20 cellular contexts compared by ENCODE assay signal in genomic region chrX:137896123-137896522, GRCh38.
"Had no signal": no experiment of that assay in that cellular context is flagged by ENCODE, and none has a peak within 500 bp of the region (broad histone marks: within the 10 kb centered on the region; RNA-seq: fewer than 3 reads in every experiment).

No MANE protein-coding gene starts in this region.

- H3K9ac ChIP-seq: parathyroid adenoma had no signal

- H3K4me3 ChIP-seq: adrenal gland, suprapubic skin, tibial nerve had no signal

- H3K9me3 ChIP-seq: adrenal gland, suprapubic skin, tibial nerve had no signal

- H3K79me2 ChIP-seq: parathyroid adenoma had no signal

- H3K4me1 ChIP-seq: adrenal gland, parathyroid adenoma, suprapubic skin, tibial nerve had no signal

- H3K9me3 Mint-ChIP-seq: activated T-cell treated with anti-CD3 and anti-CD28 coated beads, Interleukin-2, amount 50 U/mL, for 24 hours; activated T-helper 17 cell treated with anti-CD3 and anti-CD28 coated beads, Interleukin-2, amount 50 U/mL, for 72 hours; nephron; stimulated activated naive CD8-positive, alpha-beta T cell treated with anti-CD3 and anti-CD28 coated beads, Interleukin-15, amount 100 ng/mL, for 72 hours had no signal

- H3K27me3 Mint-ChIP-seq: activated naive CD8-positive, alpha-beta T cell; activated T-helper 17 cell treated with anti-CD3 and anti-CD28 coated beads, Interleukin-2, amount 50 U/mL, for 72 hours; stimulated activated naive CD8-positive, alpha-beta T cell treated with anti-CD3 and anti-CD28 coated beads, Interleukin-15, amount 100 ng/mL, for 72 hours had no signal

- H3K27me3 ChIP-seq: adrenal gland, suprapubic skin, tibial nerve had no signal

- H3K4me1 Mint-ChIP-seq: activated T-helper 17 cell treated with anti-CD3 and anti-CD28 coated beads, Interleukin-2, amount 50 U/mL, for 72 hours; nephron; stimulated activated effector memory CD8-positive, alpha-beta T cell treated with anti-CD3 and anti-CD28 coated beads, Interleukin-12 subunit alpha, Interleukin-12 subunit beta, amount 100 ng/mL, for 72 hours; stimulated activated naive CD8-positive, alpha-beta T cell treated with anti-CD3 and anti-CD28 coated beads, Interleukin-15, amount 100 ng/mL, for 72 hours had no signal

- H3K36me3 ChIP-seq: adrenal gland, suprapubic skin, tibial nerve had no signal

- H3K27ac Mint-ChIP-seq: activated naive CD8-positive, alpha-beta T cell; activated T-cell treated with anti-CD3 and anti-CD28 coated beads, Interleukin-2, amount 50 U/mL, for 24 hours; activated T-helper 17 cell treated with anti-CD3 and anti-CD28 coated beads, Interleukin-2, amount 50 U/mL, for 72 hours; nephron; stimulated activated effector memory CD8-positive, alpha-beta T cell treated with anti-CD3 and anti-CD28 coated beads, Interleukin-12 subunit alpha, Interleukin-12 subunit beta, amount 100 ng/mL, for 72 hours; stimulated activated naive CD8-positive, alpha-beta T cell treated with anti-CD3 and anti-CD28 coated beads, Interleukin-15, amount 100 ng/mL, for 72 hours had no signal

- H2AFZ ChIP-seq: parathyroid adenoma had no signal

- FAIRE-seq: astrocyte, endothelial cell of umbilical vein, islet of Langerhans, TTC549 had no signal

- H3K27ac ChIP-seq: adrenal gland, parathyroid adenoma, suprapubic skin, tibial nerve had no signal

- H3K4me3 Mint-ChIP-seq: activated naive CD8-positive, alpha-beta T cell; activated T-cell treated with anti-CD3 and anti-CD28 coated beads, Interleukin-2, amount 50 U/mL, for 24 hours; activated T-helper 17 cell treated with anti-CD3 and anti-CD28 coated beads, Interleukin-2, amount 50 U/mL, for 72 hours; nephron; stimulated activated effector memory CD8-positive, alpha-beta T cell treated with anti-CD3 and anti-CD28 coated beads, Interleukin-12 subunit alpha, Interleukin-12 subunit beta, amount 100 ng/mL, for 72 hours; stimulated activated naive CD8-positive, alpha-beta T cell treated with anti-CD3 and anti-CD28 coated beads, Interleukin-15, amount 100 ng/mL, for 72 hours had no signal

- DNase-seq: activated CD8-positive, alpha-beta memory T cell treated with anti-CD3 and anti-CD28 coated beads, Interleukin-2, amount 50 U/mL, for 4 hours; activated T-cell treated with anti-CD3 and anti-CD28 coated beads, Interleukin-2, amount 50 U/mL, for 24 hours; adrenal gland; central memory CD4-positive, alpha-beta T cell; effector memory CD4-positive, alpha-beta T cell; foreskin melanocyte; right cardiac atrium; stimulated activated CD4-positive, alpha-beta T cell treated with anti-CD3 and anti-CD28 coated beads, Interleukin-12 subunit alpha, Interleukin-12 subunit beta, amount 100 ng/mL, for 4 hours; stimulated activated naive CD8-positive, alpha-beta T cell treated with anti-CD3 and anti-CD28 coated beads, Interleukin-15, amount 100 ng/mL, for 72 hours had no signal

- H3K36me3 Mint-ChIP-seq: activated naive CD8-positive, alpha-beta T cell; stimulated activated effector memory CD8-positive, alpha-beta T cell treated with anti-CD3 and anti-CD28 coated beads, Interleukin-12 subunit alpha, Interleukin-12 subunit beta, amount 100 ng/mL, for 72 hours had no signal
